ENCODE assay signal across 36 cellular contexts in genomic region chr21:42543106-42543847, GRCh38. TPM values are rescaled to one million over a fixed set of nuclear protein-coding genes. Genes with fewer than 3 reads are reported as not detected.
"Had no signal": no experiment of that assay in that cellular context is flagged by ENCODE, and none has a peak within 500 bp of the region (broad histone marks: within the 10 kb centered on the region; RNA-seq: fewer than 3 reads in every experiment).

No MANE protein-coding gene starts in this region.

- H3K27ac Mint-ChIP-seq: activated CD4-positive, alpha-beta memory T cell treated with anti-CD3 and anti-CD28 coated beads, Interleukin-2, amount 10 ng/mL, durations not matched to agents 7 days and 5 days; activated CD4-positive, alpha-beta T cell treated with anti-CD3 and anti-CD28 coated beads, Interleukin-2, amount 10 ng/mL, durations not matched to agents 7 days and 5 days; activated T-cell treated with anti-CD3 and anti-CD28 coated beads, Interleukin-2, amount 50 U/mL, for 24 hours; mesothelial cell of epicardium; nephron progenitor cell; stimulated activated naive B cell treated with anti-CD40 and anti-IgM and Interleukin-4, amounts not matched to agents 10 μg/mL and 1 μg/mL and 100 μg/mL, for 72 hours had no signal

- H3K27me3 Mint-ChIP-seq: activated CD4-positive, alpha-beta memory T cell treated with anti-CD3 and anti-CD28 coated beads, Interleukin-2, amount 10 ng/mL, durations not matched to agents 7 days and 5 days; activated CD4-positive, alpha-beta T cell treated with anti-CD3 and anti-CD28 coated beads, Interleukin-2, amount 10 ng/mL, durations not matched to agents 7 days and 5 days; activated T-cell treated with anti-CD3 and anti-CD28 coated beads, Interleukin-2, amount 50 U/mL, for 24 hours; naive B cell; stimulated activated naive B cell treated with anti-CD40 and anti-IgM and Interleukin-4, amounts not matched to agents 10 μg/mL and 1 μg/mL and 100 μg/mL, for 72 hours had no signal

- H3K4me1 ChIP-seq: heart left ventricle, left ventricle myocardium inferior, upper lobe of left lung had no signal

- DNase-seq: activated CD4-positive, alpha-beta memory T cell treated with anti-CD3 and anti-CD28 coated beads, Interleukin-2, amount 10 ng/mL, durations not matched to agents 7 days and 5 days; activated CD4-positive, alpha-beta T cell treated with anti-CD3 and anti-CD28 coated beads, Interleukin-2, amount 10 ng/mL, durations not matched to agents 7 days and 5 days; activated CD4-positive, CD25-positive, alpha-beta regulatory T cell treated with anti-CD3 and anti-CD28 coated beads, Interleukin-2, amount 50 U/mL, for 72 hours; activated CD8-positive, alpha-beta memory T cell treated with anti-CD3 and anti-CD28 coated beads, Interleukin-2, amount 50 U/mL, for 48 hours; activated gamma-delta T cell treated with Interleukin-2 at 50 U/mL for 16 hours; activated naive CD4-positive, alpha-beta T cell treated with anti-CD3 and anti-CD28 coated beads, Interleukin-2, amount 50 U/mL, for 16 hours; activated T-cell treated with anti-CD3 and anti-CD28 coated beads, Interleukin-2, amount 50 U/mL, for 24 hours; amniotic stem cell; brain microvascular endothelial cell; caudate nucleus; cortex of kidney; foreskin fibroblast; hypothalamus; left ventricle myocardium inferior; mammary epithelial cell; naive B cell; nephron progenitor cell; retina; stimulated activated CD4-positive, alpha-beta T cell treated with anti-CD3 and anti-CD28 coated beads, Interleukin-1b, Interleukin-23, amount 100 ng/mL, for 48 hours; stimulated activated CD4-positive, alpha-beta T cell treated with anti-CD3 and anti-CD28 coated beads, Interleukin-4, amount 100 ng/mL, for 4 hours; stimulated activated CD8-positive, alpha-beta memory T cell treated with anti-CD3 and anti-CD28 coated beads, Interleukin-4, amount 100 ng/mL, for 48 hours; stimulated activated naive B cell treated with anti-CD40 and anti-IgM and Interleukin-4, amounts not matched to agents 10 μg/mL and 1 μg/mL and 100 μg/mL, for 72 hours; stomach; T-helper 9 cell; thyroid gland had no signal

- H3K36me3 ChIP-seq: brain microvascular endothelial cell, ovary, WERI-Rb-1 had no signal

- H3K9me3 Mint-ChIP-seq: activated CD4-positive, alpha-beta memory T cell treated with anti-CD3 and anti-CD28 coated beads, Interleukin-2, amount 10 ng/mL, durations not matched to agents 7 days and 5 days; activated CD4-positive, alpha-beta T cell treated with anti-CD3 and anti-CD28 coated beads, Interleukin-2, amount 10 ng/mL, durations not matched to agents 7 days and 5 days; activated T-cell treated with anti-CD3 and anti-CD28 coated beads, Interleukin-2, amount 50 U/mL, for 24 hours; mesothelial cell of epicardium; naive B cell; nephron progenitor cell; stimulated activated naive B cell treated with anti-CD40 and anti-IgM and Interleukin-4, amounts not matched to agents 10 μg/mL and 1 μg/mL and 100 μg/mL, for 72 hours had no signal

- H3K9me3 ChIP-seq: heart left ventricle, left ventricle myocardium inferior, ovary, prostate gland, stomach, thyroid gland, upper lobe of left lung had no signal

- H3K4me3 Mint-ChIP-seq: activated CD4-positive, alpha-beta memory T cell treated with anti-CD3 and anti-CD28 coated beads, Interleukin-2, amount 10 ng/mL, durations not matched to agents 7 days and 5 days; activated CD4-positive, alpha-beta T cell treated with anti-CD3 and anti-CD28 coated beads, Interleukin-2, amount 10 ng/mL, durations not matched to agents 7 days and 5 days; activated T-cell treated with anti-CD3 and anti-CD28 coated beads, Interleukin-2, amount 50 U/mL, for 24 hours; mesothelial cell of epicardium; naive B cell; nephron progenitor cell; stimulated activated naive B cell treated with anti-CD40 and anti-IgM and Interleukin-4, amounts not matched to agents 10 μg/mL and 1 μg/mL and 100 μg/mL, for 72 hours had no signal

- H3K4me2 ChIP-seq: smooth muscle cell had no signal

- FAIRE-seq: astrocyte, TTC549 had no signal

- H3K27ac ChIP-seq: brain microvascular endothelial cell, heart left ventricle, left ventricle myocardium inferior, ovary, stomach, thyroid gland, upper lobe of left lung, WERI-Rb-1 had no signal

- H3K27me3 ChIP-seq: brain microvascular endothelial cell, heart left ventricle, ovary, stomach, thyroid gland, upper lobe of left lung had no signal

- ATAC-seq: esophagus mucosa; heart left ventricle; stimulated activated naive B cell treated with anti-CD40 and anti-IgM and Interleukin-4, amounts not matched to agents 10 μg/mL and 1 μg/mL and 100 μg/mL, for 72 hours had no signal

- H3K4me3 ChIP-seq: heart left ventricle, left ventricle myocardium inferior, ovary, prostate gland, smooth muscle cell, stomach, thyroid gland, upper lobe of left lung had no signal

- H3K4me1 Mint-ChIP-seq: mesothelial cell of epicardium had no signal

RNA-seq across cellular contexts. Expression of gene RSPH1, which starts 47.3 kb away (rescaled TPM):
- total RNA-seq: activated CD4-positive, alpha-beta memory T cell treated with anti-CD3 and anti-CD28 coated beads, Interleukin-2, amount 10 ng/mL, durations not matched to agents 7 days and 5 days; activated CD4-positive, alpha-beta T cell treated with anti-CD3 and anti-CD28 coated beads, Interleukin-2, amount 10 ng/mL, durations not matched to agents 7 days and 5 days; left ventricle myocardium inferior; smooth muscle cell; T-helper 1 cell treated with Interleukin-12 subunit alpha and Interleukin-12 subunit beta and Interleukin-4 antibody, amounts not matched to agents 30 ng/mL and 1 ng/mL, for 36 hours had no signal
